In the genomic region with DNA sequence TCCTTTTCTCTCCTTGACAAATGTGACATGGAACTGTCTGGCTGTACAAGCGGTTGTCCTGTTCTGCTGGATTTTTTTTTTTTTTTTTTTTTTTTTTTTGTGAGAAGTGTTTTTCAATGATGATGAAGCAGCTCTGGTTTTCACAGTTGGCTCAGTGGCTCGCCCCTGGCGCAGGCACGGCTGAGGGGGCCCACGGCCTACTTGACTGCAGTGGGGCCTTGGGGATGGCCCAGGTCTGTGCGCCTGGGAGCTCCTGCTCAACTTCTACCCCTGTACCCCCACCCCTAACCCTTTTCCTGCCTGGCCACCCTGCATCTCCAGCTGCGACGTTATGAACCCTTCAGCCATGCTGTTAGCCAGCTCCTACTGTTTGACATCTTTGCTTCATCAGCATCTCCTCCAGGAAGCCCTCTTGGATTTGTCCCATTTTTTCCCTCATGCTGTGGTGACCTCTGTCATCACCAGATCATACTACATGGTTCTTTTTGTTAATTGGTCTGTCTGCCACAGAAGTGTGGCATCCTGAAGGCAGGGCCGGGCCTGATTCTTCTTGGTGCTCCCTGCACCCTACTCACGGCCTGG, we compare ENCODE assay signal across 17 cellular contexts.
DNase-seq lines count a peak whose midpoint lies in the region; ATAC-seq, FAIRE-seq and TF ChIP-seq lines count a peak whose summit lies in the region.
"Had no signal": no experiment of that assay in that cellular context is flagged by ENCODE, and none has a peak within 500 bp of the region (broad histone marks: within the 10 kb centered on the region; RNA-seq: fewer than 3 reads in every experiment).

No MANE protein-coding gene starts in this region.

- peaks cover 4% of the 10 kb centered on the region for H3K4me1 ChIP-seq in right cardiac atrium (ENCODE audit: control insufficient read depth, insufficient read depth, low read length)
- peaks cover 0 to 3% of the 10 kb centered on the region in 2 donors for H3K4me1 ChIP-seq in kidney (ENCODE audit: control insufficient read depth in 1 of 2, insufficient read depth in 1 of 2, low read depth in 1 of 2, low read length in 2 of 2)
- peaks cover 8% of the 10 kb centered on the region for H3K4me1 ChIP-seq in neural progenitor cell
- no peaks in the 10 kb centered on the region for H3K4me1 ChIP-seq in thyroid gland

- H3K27ac Mint-ChIP-seq in neural progenitor cell = peak overlapping the region; percentile 16
- H3K27ac Mint-ChIP-seq: CD4-positive, alpha-beta T cell; HFFc6 had no signal

- no peaks in the 10 kb centered on the region for H3K36me3 ChIP-seq in kidney (ENCODE audit: control insufficient read depth in 1 of 2, insufficient read depth in 2 of 2, low read length in 2 of 2)
- no peaks in the 10 kb centered on the region for H3K36me3 ChIP-seq in neural progenitor cell
- no peaks in the 10 kb centered on the region for H3K36me3 ChIP-seq in thyroid gland

- no peaks in the 10 kb centered on the region for H3K27me3 ChIP-seq in right cardiac atrium (ENCODE audit: control insufficient read depth, insufficient read depth)
- peaks cover 64% of the 10 kb centered on the region for H3K27me3 ChIP-seq in neural progenitor cell
- H3K27me3 ChIP-seq in thyroid gland = no peaks in the 10 kb centered on the region

- no peak overlapping the region for H3K9ac ChIP-seq in kidney (ENCODE audit: low read length in 2 of 2)
- H3K9ac ChIP-seq in neural progenitor cell = no peak overlapping the region

- intact Hi-C loops in cardiac septum (cut with DNase I) (loop anchor here (5.0 kb wide), 1 partner anchor 163 kb away; no protein-coding TSS in a partner anchor), right cardiac atrium (cut with DNase I) (loop anchor here in 1 of 4 donors (10.0 kb wide), 1 partner anchor 169 kb away; the partner anchor contains the start of gene INHBB), kidney (cut with DNase I) (no loop called here), thyroid gland (cut with DNase I) (no loop called here)

- no peaks in the 10 kb centered on the region for H3K9me3 ChIP-seq in right cardiac atrium (ENCODE audit: control insufficient read depth, low read length)
- H3K9me3 ChIP-seq in kidney (ENCODE audit: control insufficient read depth in 1 of 2, low read length in 2 of 2) = no peaks in the 10 kb centered on the region
- no peaks in the 10 kb centered on the region for H3K9me3 ChIP-seq in neural progenitor cell (ENCODE audit: low read depth)
- no peaks in the 10 kb centered on the region for H3K9me3 ChIP-seq in thyroid gland
- H3K9me3 ChIP-seq: Caco-2 had no signal

- H2AFZ ChIP-seq in neural progenitor cell (replicated peaks) = no peak overlapping the region

- DNase-seq in cardiac septum (ENCODE audit: low spot score) = peak; percentile 46
- DNase-seq in right cardiac atrium = no peak
- DNase-seq in kidney = peak; percentile 51
- no peak for DNase-seq in neural progenitor cell (ENCODE audit: low spot score)
- no peak for DNase-seq in Kasumi-1 (lab: John Stamatoyannopoulos, UW)
- no peak for DNase-seq in thyroid gland
- DNase-seq: AML-193; Caco-2; CD4-positive, alpha-beta T cell; GF-D8; GOT3; HFFc6 had no signal

- WGBS in right cardiac atrium = 91% methylated on average over 10 of the region's 10 CpGs
- 90 to 92% methylated on average over 10 of the region's 10 CpGs for WGBS in thyroid gland, 2 donors

- no peaks in the 10 kb centered on the region for H4K20me1 ChIP-seq in neural progenitor cell (ENCODE audit: low read depth)

- H3K4me1 Mint-ChIP-seq in neural progenitor cell = peaks cover 57% of the 10 kb centered on the region

- peaks cover 2% of the 10 kb centered on the region for H3K9me3 Mint-ChIP-seq in neural progenitor cell
- H3K9me3 Mint-ChIP-seq: CD4-positive, alpha-beta T cell; HFFc6 had no signal

- H3K36me3 Mint-ChIP-seq in neural progenitor cell = no peaks in the 10 kb centered on the region

- H3K4me3 ChIP-seq in right cardiac atrium (ENCODE audit: low read length) (no peak overlapping the region), kidney (ENCODE audit: low read length in 2 of 2) (no peak overlapping the region), neural progenitor cell (no peak overlapping the region), thyroid gland (replicated peaks in 1 of 3) (no peak overlapping the region)

- no peaks in the 10 kb centered on the region for H3K79me2 ChIP-seq in neural progenitor cell (ENCODE audit: low read depth)

- H3K27ac ChIP-seq in right cardiac atrium (ENCODE audit: low read length) (no peak overlapping the region), kidney (ENCODE audit: low read depth in 2 of 2, low read length in 2 of 2) (no peak overlapping the region), neural progenitor cell (no peak overlapping the region), thyroid gland (no peak overlapping the region)
- H3K27ac ChIP-seq: C4-2B had no signal

- no peak for TF ChIP-seq POLR2A in thyroid gland (IDR thresholded peaks at IDR 0.05)

- ATAC-seq in right cardiac atrium = no peak
- no peak for ATAC-seq in HG03045 (IDR thresholded peaks at IDR 0.05; ENCODE audit: unreplicated experiment)
- ATAC-seq: HCT116 had no signal

- no peak overlapping the region for H3K4me3 Mint-ChIP-seq in neural progenitor cell
- H3K4me3 Mint-ChIP-seq: CD4-positive, alpha-beta T cell; HFFc6 had no signal

- no peak for FAIRE-seq in kidney (lab: Jason Lieb, UNC)
- FAIRE-seq: A204.1, D721Med had no signal

- H3F3A ChIP-seq in neural progenitor cell (ENCODE audit: low read depth) = no peaks in the 10 kb centered on the region

- H3K27me3 Mint-ChIP-seq in neural progenitor cell (ENCODE audit: insufficient read depth, low read depth) = peaks cover 28% of the 10 kb centered on the region

- no peak overlapping the region for H3K4me2 ChIP-seq in neural progenitor cell

- TF ChIP-seq CTCF in kidney (IDR thresholded peaks at IDR 0.05; ENCODE audit: borderline replicate concordance, extremely low read depth, insufficient read depth) (no peak), neural progenitor cell (IDR thresholded peaks at IDR 0.05) (no peak), thyroid gland (IDR thresholded peaks at IDR 0.05) (no peak)

Comparison
In these comparisons a context has a peak if more than half of its experiments do, and no peak if none do; other contexts are left out.
1. DNase-seq: peak in cardiac septum (single experiment) and kidney (single experiment); none in right cardiac atrium (0 of 3), neural progenitor cell (single experiment), Kasumi-1 (0 of 2) and thyroid gland (0 of 2).